ENCODE assay signal across 19 cellular contexts in genomic region chr6:168149015-168149414, GRCh38.
DNase-seq lines count a peak whose midpoint lies in the region; ATAC-seq and TF ChIP-seq lines count a peak whose summit lies in the region.
"Had no signal": no experiment of that assay in that cellular context is flagged by ENCODE, and none has a peak within 500 bp of the region (broad histone marks: within the 10 kb centered on the region; RNA-seq: fewer than 3 reads in every experiment).

No MANE protein-coding gene starts in this region.

- ATAC-seq in natural killer cell, result no peak
- ATAC-seq in natural killer cell treated with Interleukin-12 subunit alpha and Interleukin-12 subunit beta and Interleukin-15 and Interleukin-18, amount 100 ng/mL, for 72 hours, result no peak
- ATAC-seq: A549 had no signal

- intact Hi-C loops in natural killer cell (cut with micrococcal nuclease), result no loop called here

- H3K4me1 Mint-ChIP-seq in natural killer cell, result no peaks in the 10 kb centered on the region
- H3K4me1 Mint-ChIP-seq in natural killer cell treated with Interleukin-12 subunit alpha and Interleukin-12 subunit beta and Interleukin-15 and Interleukin-18, amount 100 ng/mL, for 72 hours (ENCODE audit: low read depth in 2 of 2), result no peaks in the 10 kb centered on the region
- H3K4me1 Mint-ChIP-seq: CD4-positive, CD25-positive, alpha-beta regulatory T cell; IgD-negative memory B cell had no signal

- TF ChIP-seq CTCF in natural killer cell (IDR thresholded peaks at IDR 0.05), result no peak

- H3K27ac Mint-ChIP-seq in natural killer cell, result no peak overlapping the region
- H3K27ac Mint-ChIP-seq in natural killer cell treated with Interleukin-12 subunit alpha and Interleukin-12 subunit beta and Interleukin-15 and Interleukin-18, amount 100 ng/mL, for 72 hours, result no peak overlapping the region
- H3K27ac Mint-ChIP-seq: CD4-positive, CD25-positive, alpha-beta regulatory T cell; IgD-negative memory B cell had no signal

- DNase-seq in natural killer cell, result peak; percentile 12
- no peak for DNase-seq in natural killer cell treated with Interleukin-12 subunit alpha and Interleukin-12 subunit beta and Interleukin-15 and Interleukin-18, amount 100 ng/mL, for 72 hours (ENCODE audit: low spot score)
- peak; percentile 35 for DNase-seq in ecto neural progenitor cell (ENCODE audit: low spot score)
- peak; percentile 76 for DNase-seq in mesenteric fat pad (ENCODE audit: low spot score)
- DNase-seq in inferior parietal cortex (ENCODE audit: extremely low spot score), result no peak
- DNase-seq in C1 segment of cervical spinal cord (lab: John Stamatoyannopoulos, UW), result no peak
- DNase-seq in kidney tubule cell (ENCODE audit: low spot score), result no peak
- DNase-seq: BE2C; CD4-positive, CD25-positive, alpha-beta regulatory T cell; DMS79; NCI-H1105; NCI-H146; NCI-H2029; NCI-H2227 treated with DMSO at 0.1 percent for 48 hours; NCI-H510A; OCI-M1; SJCRH30 had no signal

- no peaks in the 10 kb centered on the region for H3K9me3 Mint-ChIP-seq in natural killer cell
- H3K9me3 Mint-ChIP-seq in natural killer cell treated with Interleukin-12 subunit alpha and Interleukin-12 subunit beta and Interleukin-15 and Interleukin-18, amount 100 ng/mL, for 72 hours, result no peaks in the 10 kb centered on the region

- peaks cover 23 to 29% of the 10 kb centered on the region in 2 donors for H3K27me3 Mint-ChIP-seq in natural killer cell (ENCODE audit: low read depth in 2 of 2)
- peaks cover 14 to 17% of the 10 kb centered on the region in 2 donors for H3K27me3 Mint-ChIP-seq in natural killer cell treated with Interleukin-12 subunit alpha and Interleukin-12 subunit beta and Interleukin-15 and Interleukin-18, amount 100 ng/mL, for 72 hours

- no peak overlapping the region for H3K4me3 Mint-ChIP-seq in natural killer cell
- no peak overlapping the region for H3K4me3 Mint-ChIP-seq in natural killer cell treated with Interleukin-12 subunit alpha and Interleukin-12 subunit beta and Interleukin-15 and Interleukin-18, amount 100 ng/mL, for 72 hours
- H3K4me3 Mint-ChIP-seq: CD4-positive, CD25-positive, alpha-beta regulatory T cell; IgD-negative memory B cell had no signal

- no peaks in the 10 kb centered on the region for H3K36me3 Mint-ChIP-seq in natural killer cell
- no peaks in the 10 kb centered on the region for H3K36me3 Mint-ChIP-seq in natural killer cell treated with Interleukin-12 subunit alpha and Interleukin-12 subunit beta and Interleukin-15 and Interleukin-18, amount 100 ng/mL, for 72 hours
- H3K36me3 Mint-ChIP-seq: CD4-positive, CD25-positive, alpha-beta regulatory T cell; IgD-negative memory B cell had no signal

Comparison
In these comparisons a context has a peak if more than half of its experiments do, and no peak if none do; other contexts are left out.
1. DNase-seq: peak in natural killer cell (single experiment), ecto neural progenitor cell (single experiment) and mesenteric fat pad (single experiment); none in natural killer cell treated with Interleukin-12 subunit alpha and Interleukin-12 subunit beta and Interleukin-15 and Interleukin-18, amount 100 ng/mL, for 72 hours (single experiment), inferior parietal cortex (single experiment), C1 segment of cervical spinal cord (0 of 14) and kidney tubule cell (single experiment).